In the genomic region with DNA sequence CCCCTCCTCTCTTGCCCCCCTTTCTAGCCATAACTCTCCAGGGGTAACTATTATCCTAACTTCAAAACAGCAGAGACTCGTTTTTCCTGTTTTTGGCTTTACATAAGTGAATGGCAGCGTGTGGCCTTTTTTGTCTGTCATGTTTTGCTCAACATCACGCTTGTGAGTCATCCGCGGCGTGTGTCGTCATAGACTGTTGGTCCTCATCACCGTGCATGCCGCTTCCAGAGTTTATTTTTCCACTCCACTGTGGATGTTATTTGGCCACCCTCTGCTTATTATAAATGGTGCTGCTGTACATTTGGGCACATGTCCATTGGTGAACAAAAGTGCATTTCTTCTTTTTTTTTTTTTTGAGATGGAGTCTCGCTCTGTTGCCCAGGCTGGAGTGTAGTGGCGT, we compare ENCODE assay signal across 13 cellular contexts. TPM values are rescaled to one million over a fixed set of nuclear protein-coding genes. Genes with fewer than 3 reads are reported as not detected.
A peak's percentile ranks its signal among the peaks of the same experiment; 100 is the strongest.
DNase-seq lines count a peak whose midpoint lies in the region; ATAC-seq, FAIRE-seq and TF ChIP-seq lines count a peak whose summit lies in the region.
"Had no signal": no experiment of that assay in that cellular context is flagged by ENCODE, and none has a peak within 500 bp of the region (broad histone marks: within the 10 kb centered on the region; RNA-seq: fewer than 3 reads in every experiment).

No MANE protein-coding gene starts in this region.

- TF ChIP-seq POLR2A in NB4 (IDR thresholded peaks at IDR 0.05; ENCODE audit: extremely low read depth, insufficient read length), result no peak

- no peak for FAIRE-seq in GM19239 (lab: Jason Lieb, UNC)

- peaks cover 54% of the 10 kb centered on the region for H3K4me1 Mint-ChIP-seq in activated T-helper 2 cell treated with anti-CD3 and anti-CD28 coated beads, Interferon-gamma antibody, Interleukin-2, Interleukin-4, amounts not matched to agents 10 μg/mL and 5 μg/mL and 100 μg/mL, durations not matched to agents 14 hours and 24 hours and 36 hours (ENCODE audit: low read depth)
- peaks cover 32 to 35% of the 10 kb centered on the region in 2 donors for H3K4me1 Mint-ChIP-seq in natural killer cell treated with Interleukin-12 subunit alpha and Interleukin-12 subunit beta and Interleukin-15 and Interleukin-18, amount 100 ng/mL, for 72 hours (ENCODE audit: low read depth in 2 of 2)

- ATAC-seq in natural killer cell treated with Interleukin-12 subunit alpha and Interleukin-12 subunit beta and Interleukin-15 and Interleukin-18, amount 100 ng/mL, for 72 hours, result peak; percentile 45 to 70
- ATAC-seq in stimulated activated naive CD8-positive, alpha-beta T cell treated with anti-CD3 and anti-CD28 coated beads, Interleukin-15, Interleukin-2, amounts not matched to agents 100 U/mL and 50 U/mL, for 24 hours, result no peak
- ATAC-seq in GM18870 (IDR thresholded peaks at IDR 0.05; ENCODE audit: unreplicated experiment), result no peak
- ATAC-seq: sciatic nerve had no signal

- no peaks in the 10 kb centered on the region for H3K9me3 Mint-ChIP-seq in activated T-helper 2 cell treated with anti-CD3 and anti-CD28 coated beads, Interferon-gamma antibody, Interleukin-2, Interleukin-4, amounts not matched to agents 10 μg/mL and 5 μg/mL and 100 μg/mL, durations not matched to agents 14 hours and 24 hours and 36 hours
- no peaks in the 10 kb centered on the region for H3K9me3 Mint-ChIP-seq in natural killer cell treated with Interleukin-12 subunit alpha and Interleukin-12 subunit beta and Interleukin-15 and Interleukin-18, amount 100 ng/mL, for 72 hours
- H3K9me3 Mint-ChIP-seq: H9 had no signal

- no peak for TF ChIP-seq CTCF in NB4 (IDR thresholded peaks at IDR 0.05; ENCODE audit: low read depth, low read length)

- DNase-seq in DMS53 treated with DMSO at 0.1 percent for 48 hours (lab: John Stamatoyannopoulos, UW; ENCODE audit: unreplicated experiment), result peak; percentile 56
- peak; percentile 82 for DNase-seq in NB4 (ENCODE audit: low read depth)
- no peak for DNase-seq in activated T-helper 2 cell treated with anti-CD3 and anti-CD28 coated beads, Interferon-gamma antibody, Interleukin-2, Interleukin-4, amounts not matched to agents 10 μg/mL and 5 μg/mL and 100 μg/mL, durations not matched to agents 14 hours and 24 hours and 36 hours (ENCODE audit: low spot score)
- DNase-seq in natural killer cell treated with Interleukin-12 subunit alpha and Interleukin-12 subunit beta and Interleukin-15 and Interleukin-18, amount 100 ng/mL, for 72 hours (ENCODE audit: low spot score), result no peak
- DNase-seq in stimulated activated naive CD8-positive, alpha-beta T cell treated with anti-CD3 and anti-CD28 coated beads, Interleukin-15, Interleukin-2, amounts not matched to agents 100 U/mL and 50 U/mL, for 24 hours, result no peak
- no peak for DNase-seq in GM19239 (ENCODE audit: insufficient read length, low spot score)
- DNase-seq: activated CD4-positive, CD25-positive, alpha-beta regulatory T cell; activated gamma-delta T cell; central memory CD4-positive, alpha-beta T cell; H9 had no signal

- no peaks in the 10 kb centered on the region for H3K27me3 Mint-ChIP-seq in activated T-helper 2 cell treated with anti-CD3 and anti-CD28 coated beads, Interferon-gamma antibody, Interleukin-2, Interleukin-4, amounts not matched to agents 10 μg/mL and 5 μg/mL and 100 μg/mL, durations not matched to agents 14 hours and 24 hours and 36 hours (ENCODE audit: low read depth)
- no peaks in the 10 kb centered on the region for H3K27me3 Mint-ChIP-seq in natural killer cell treated with Interleukin-12 subunit alpha and Interleukin-12 subunit beta and Interleukin-15 and Interleukin-18, amount 100 ng/mL, for 72 hours

- intact Hi-C loops in activated T-helper 2 cell treated with anti-CD3 and anti-CD28 coated beads, Interferon-gamma antibody, Interleukin-2, Interleukin-4, amounts not matched to agents 10 μg/mL and 5 μg/mL and 100 μg/mL, durations not matched to agents 14 hours and 24 hours and 36 hours (cut with micrococcal nuclease), result no loop called here

- H3K36me3 Mint-ChIP-seq in activated T-helper 2 cell treated with anti-CD3 and anti-CD28 coated beads, Interferon-gamma antibody, Interleukin-2, Interleukin-4, amounts not matched to agents 10 μg/mL and 5 μg/mL and 100 μg/mL, durations not matched to agents 14 hours and 24 hours and 36 hours (ENCODE audit: low read depth), result peaks cover 88% of the 10 kb centered on the region
- peaks cover 22% of the 10 kb centered on the region for H3K36me3 Mint-ChIP-seq in natural killer cell treated with Interleukin-12 subunit alpha and Interleukin-12 subunit beta and Interleukin-15 and Interleukin-18, amount 100 ng/mL, for 72 hours

- no peak overlapping the region for H3K4me3 Mint-ChIP-seq in activated T-helper 2 cell treated with anti-CD3 and anti-CD28 coated beads, Interferon-gamma antibody, Interleukin-2, Interleukin-4, amounts not matched to agents 10 μg/mL and 5 μg/mL and 100 μg/mL, durations not matched to agents 14 hours and 24 hours and 36 hours (ENCODE audit: low read depth)
- peak overlapping the region; percentile 40 for H3K4me3 Mint-ChIP-seq in natural killer cell treated with Interleukin-12 subunit alpha and Interleukin-12 subunit beta and Interleukin-15 and Interleukin-18, amount 100 ng/mL, for 72 hours
- H3K4me3 Mint-ChIP-seq: H9 had no signal

- no peak overlapping the region for H3K4me3 ChIP-seq in NB4 (ENCODE audit: low read depth, low read length)
- H3K4me3 ChIP-seq: SJSA1 had no signal

- H3K27ac Mint-ChIP-seq in activated T-helper 2 cell treated with anti-CD3 and anti-CD28 coated beads, Interferon-gamma antibody, Interleukin-2, Interleukin-4, amounts not matched to agents 10 μg/mL and 5 μg/mL and 100 μg/mL, durations not matched to agents 14 hours and 24 hours and 36 hours, result peak overlapping the region; percentile 29
- peak overlapping the region; percentile 63 to 82 for H3K27ac Mint-ChIP-seq in natural killer cell treated with Interleukin-12 subunit alpha and Interleukin-12 subunit beta and Interleukin-15 and Interleukin-18, amount 100 ng/mL, for 72 hours

RNA-seq across cellular contexts. Expression of a gene that starts 52.5 kb away (rescaled TPM):
- total RNA-seq in activated T-helper 2 cell treated with anti-CD3 and anti-CD28 coated beads, Interferon-gamma antibody, Interleukin-2, Interleukin-4, amounts not matched to agents 10 μg/mL and 5 μg/mL and 100 μg/mL, durations not matched to agents 14 hours and 24 hours and 36 hours, result 91.0 and 93.4 TPM in 2 replicates
- 100 to 1,000 TPM; 131 TPM for total RNA-seq in natural killer cell treated with Interleukin-12 subunit alpha and Interleukin-12 subunit beta and Interleukin-15 and Interleukin-18, amount 100 ng/mL, for 72 hours

RNA-seq across cellular contexts. Expression of a gene that starts 57.0 kb away (rescaled TPM):
- total RNA-seq in activated T-helper 2 cell treated with anti-CD3 and anti-CD28 coated beads, Interferon-gamma antibody, Interleukin-2, Interleukin-4, amounts not matched to agents 10 μg/mL and 5 μg/mL and 100 μg/mL, durations not matched to agents 14 hours and 24 hours and 36 hours, result 83.2 and 85.6 TPM in 2 replicates
- total RNA-seq in natural killer cell treated with Interleukin-12 subunit alpha and Interleukin-12 subunit beta and Interleukin-15 and Interleukin-18, amount 100 ng/mL, for 72 hours, result 10 to 100 TPM; 14.1 to 20.7 TPM

Comparison
In these comparisons a context has a peak if more than half of its experiments do, and no peak if none do; other contexts are left out.
1. DNase-seq: peak in DMS53 treated with DMSO at 0.1 percent for 48 hours (single experiment) and NB4 (single experiment); none in activated T-helper 2 cell treated with anti-CD3 and anti-CD28 coated beads, Interferon-gamma antibody, Interleukin-2, Interleukin-4, amounts not matched to agents 10 μg/mL and 5 μg/mL and 100 μg/mL, durations not matched to agents 14 hours and 24 hours and 36 hours (single experiment), natural killer cell treated with Interleukin-12 subunit alpha and Interleukin-12 subunit beta and Interleukin-15 and Interleukin-18, amount 100 ng/mL, for 72 hours (single experiment), stimulated activated naive CD8-positive, alpha-beta T cell treated with anti-CD3 and anti-CD28 coated beads, Interleukin-15, Interleukin-2, amounts not matched to agents 100 U/mL and 50 U/mL, for 24 hours (single experiment) and GM19239 (single experiment).
2. ATAC-seq: peak in natural killer cell treated with Interleukin-12 subunit alpha and Interleukin-12 subunit beta and Interleukin-15 and Interleukin-18, amount 100 ng/mL, for 72 hours (2 of 2); none in stimulated activated naive CD8-positive, alpha-beta T cell treated with anti-CD3 and anti-CD28 coated beads, Interleukin-15, Interleukin-2, amounts not matched to agents 100 U/mL and 50 U/mL, for 24 hours (single experiment) and GM18870 (single experiment).